Comparison of ENCODE assay signal across 12 cellular contexts in genomic region chr17:31654936-31655335, GRCh38.
DNase-seq lines count a peak whose midpoint lies in the region; ATAC-seq, FAIRE-seq and TF ChIP-seq lines count a peak whose summit lies in the region.
"Had no signal": no experiment of that assay in that cellular context is flagged by ENCODE, and none has a peak within 500 bp of the region (broad histone marks: within the 10 kb centered on the region; RNA-seq: fewer than 3 reads in every experiment).

No MANE protein-coding gene starts in this region.

- H3K9me3 Mint-ChIP-seq in activated CD4-positive, alpha-beta memory T cell treated with anti-CD3 and anti-CD28 coated beads for 36 hours: no peaks in the 10 kb centered on the region

- POLR2A ChIA-PET in activated CD4-positive, alpha-beta memory T cell treated with anti-CD3 and anti-CD28 coated beads for 36 hours (lab: Charles Lee): no interaction called here

- no peaks in the 10 kb centered on the region for H3K36me3 Mint-ChIP-seq in activated CD4-positive, alpha-beta memory T cell treated with anti-CD3 and anti-CD28 coated beads for 36 hours

- intact Hi-C loops in activated CD4-positive, alpha-beta memory T cell treated with anti-CD3 and anti-CD28 coated beads for 36 hours (cut with micrococcal nuclease): no loop called here

- TF ChIP-seq POLR2A in GM12892 (IDR thresholded peaks at IDR 0.05; ENCODE audit: low read depth, low read length): no peak

- peak; percentile 86 for ATAC-seq in stimulated activated naive CD8-positive, alpha-beta T cell treated with anti-CD3 and anti-CD28 coated beads, Interleukin-15, Interleukin-2, amounts not matched to agents 100 U/mL and 50 U/mL, for 24 hours
- no peak for ATAC-seq in GM19328 (IDR thresholded peaks at IDR 0.05; ENCODE audit: unreplicated experiment)
- ATAC-seq in HG02588 (IDR thresholded peaks at IDR 0.05; ENCODE audit: unreplicated experiment): no peak

- no peak overlapping the region for H3K27ac Mint-ChIP-seq in activated CD4-positive, alpha-beta memory T cell treated with anti-CD3 and anti-CD28 coated beads for 36 hours

- no peak for FAIRE-seq in GM12892 (lab: Jason Lieb, UNC)

- peak; percentile 38 to 45 for DNase-seq in activated T-cell treated with anti-CD3 and anti-CD28 coated beads, Interleukin-2, amount 50 U/mL, for 48 hours
- no peak for DNase-seq in activated T-cell treated with anti-CD3 and anti-CD28 coated beads, Interleukin-2, amount 50 U/mL, for 1 hour
- peak; percentile 41 for DNase-seq in activated CD4-positive, alpha-beta memory T cell treated with anti-CD3 and anti-CD28 coated beads for 36 hours
- peak; percentile 96 for DNase-seq in islet precursor cell
- peak; percentile 25 for DNase-seq in stimulated activated naive CD8-positive, alpha-beta T cell treated with anti-CD3 and anti-CD28 coated beads, Interleukin-15, Interleukin-2, amounts not matched to agents 100 U/mL and 50 U/mL, for 24 hours
- DNase-seq in GM12892 (ENCODE audit: insufficient read length): no peak
- DNase-seq: colonic mucosa, head of caudate nucleus, NCI-H446, uterus had no signal

- no peak overlapping the region for H3K4me3 Mint-ChIP-seq in activated CD4-positive, alpha-beta memory T cell treated with anti-CD3 and anti-CD28 coated beads for 36 hours

- no peaks in the 10 kb centered on the region for H3K4me1 Mint-ChIP-seq in activated CD4-positive, alpha-beta memory T cell treated with anti-CD3 and anti-CD28 coated beads for 36 hours (ENCODE audit: low read depth)

- H3K27me3 Mint-ChIP-seq in activated CD4-positive, alpha-beta memory T cell treated with anti-CD3 and anti-CD28 coated beads for 36 hours: peaks cover 16% of the 10 kb centered on the region

- CTCF ChIA-PET in activated CD4-positive, alpha-beta memory T cell treated with anti-CD3 and anti-CD28 coated beads for 36 hours (lab: Charles Lee): no interaction called here

Comparison
In these comparisons a context has a peak if more than half of its experiments do, and no peak if none do; other contexts are left out.
1. DNase-seq: peak in activated T-cell treated with anti-CD3 and anti-CD28 coated beads, Interleukin-2, amount 50 U/mL, for 48 hours (2 of 2), activated CD4-positive, alpha-beta memory T cell treated with anti-CD3 and anti-CD28 coated beads for 36 hours (single experiment), islet precursor cell (single experiment) and stimulated activated naive CD8-positive, alpha-beta T cell treated with anti-CD3 and anti-CD28 coated beads, Interleukin-15, Interleukin-2, amounts not matched to agents 100 U/mL and 50 U/mL, for 24 hours (single experiment); none in activated T-cell treated with anti-CD3 and anti-CD28 coated beads, Interleukin-2, amount 50 U/mL, for 1 hour (single experiment) and GM12892 (single experiment).